ENCODE assay signal across 11 cellular contexts in genomic region chrX:13085533-13085932, GRCh38. TPM values are rescaled to one million over a fixed set of nuclear protein-coding genes. Genes with fewer than 3 reads are reported as not detected.
DNase-seq lines count a peak whose midpoint lies in the region; ATAC-seq and TF ChIP-seq lines count a peak whose summit lies in the region.
"Had no signal": no experiment of that assay in that cellular context is flagged by ENCODE, and none has a peak within 500 bp of the region (broad histone marks: within the 10 kb centered on the region; RNA-seq: fewer than 3 reads in every experiment).

No MANE protein-coding gene starts in this region.

- TF ChIP-seq CTCF in CD14-positive monocyte (IDR thresholded peaks at IDR 0.05): no peak

- no peak for DNase-seq in CD14-positive monocyte (ENCODE audit: low spot score)
- DNase-seq in activated CD4-positive, alpha-beta T cell treated with anti-CD3 and anti-CD28 coated beads, Interleukin-2, amount 10 ng/mL, durations not matched to agents 24 days and 14 days: peak; percentile 85
- DNase-seq in effector memory CD8-positive, alpha-beta T cell: peak in 2 of 3 experiments; percentile 20 to 22
- DNase-seq in NK-92 treated with Interleukin-12 subunit alpha and Interleukin-12 subunit beta, amount 100 ng/mL, for 24 hours (lab: John Stamatoyannopoulos, UW): no peak
- DNase-seq: BE2C had no signal

- peak; percentile 26 for ATAC-seq in GM21423 (IDR thresholded peaks at IDR 0.05; ENCODE audit: unreplicated experiment)
- peak; percentile 21 for ATAC-seq in effector memory CD8-positive, alpha-beta T cell (replicated peaks)
- no peak for ATAC-seq in HG02588 (IDR thresholded peaks at IDR 0.05; ENCODE audit: unreplicated experiment)
- ATAC-seq in HG03139 (IDR thresholded peaks at IDR 0.05; ENCODE audit: unreplicated experiment): no peak
- no peak for ATAC-seq in GM19035 (IDR thresholded peaks at IDR 0.05; ENCODE audit: unreplicated experiment)

- H3K4me3 Mint-ChIP-seq in CD14-positive monocyte: no peak overlapping the region
- peak overlapping the region; percentile 87 for H3K4me3 Mint-ChIP-seq in activated CD4-positive, alpha-beta T cell treated with anti-CD3 and anti-CD28 coated beads, Interleukin-2, amount 10 ng/mL, durations not matched to agents 24 days and 14 days
- H3K4me3 Mint-ChIP-seq in effector memory CD8-positive, alpha-beta T cell: peak overlapping the region; percentile 85 to 90

- H3K4me1 Mint-ChIP-seq in CD14-positive monocyte: peaks cover 88% of the 10 kb centered on the region
- peaks cover 70% of the 10 kb centered on the region for H3K4me1 Mint-ChIP-seq in activated CD4-positive, alpha-beta T cell treated with anti-CD3 and anti-CD28 coated beads, Interleukin-2, amount 10 ng/mL, durations not matched to agents 24 days and 14 days
- H3K4me1 Mint-ChIP-seq in effector memory CD8-positive, alpha-beta T cell (ENCODE audit: low read depth in 2 of 2): peaks cover 55 to 74% of the 10 kb centered on the region in 2 donors

- H3K36me3 Mint-ChIP-seq in CD14-positive monocyte: peaks cover 3 to 10% of the 10 kb centered on the region in 2 donors
- H3K36me3 Mint-ChIP-seq in activated CD4-positive, alpha-beta T cell treated with anti-CD3 and anti-CD28 coated beads, Interleukin-2, amount 10 ng/mL, durations not matched to agents 24 days and 14 days (ENCODE audit: low read depth): peaks cover 2% of the 10 kb centered on the region
- peaks cover 23% of the 10 kb centered on the region for H3K36me3 Mint-ChIP-seq in effector memory CD8-positive, alpha-beta T cell (ENCODE audit: insufficient read depth)

- peaks cover 0 to 16% (median 0%) of the 10 kb centered on the region in 3 donors for H3K27me3 Mint-ChIP-seq in CD14-positive monocyte (ENCODE audit: low read depth in 3 of 3)
- H3K27me3 Mint-ChIP-seq in activated CD4-positive, alpha-beta T cell treated with anti-CD3 and anti-CD28 coated beads, Interleukin-2, amount 10 ng/mL, durations not matched to agents 24 days and 14 days: no peaks in the 10 kb centered on the region
- H3K27me3 Mint-ChIP-seq in effector memory CD8-positive, alpha-beta T cell: no peaks in the 10 kb centered on the region

- peak overlapping the region; percentile 63 to 98 (median 96) for H3K27ac Mint-ChIP-seq in CD14-positive monocyte
- H3K27ac Mint-ChIP-seq in activated CD4-positive, alpha-beta T cell treated with anti-CD3 and anti-CD28 coated beads, Interleukin-2, amount 10 ng/mL, durations not matched to agents 24 days and 14 days: peak overlapping the region; percentile 100
- H3K27ac Mint-ChIP-seq in effector memory CD8-positive, alpha-beta T cell: peak overlapping the region; percentile 99

- peaks cover 0 to 10% (median 5%) of the 10 kb centered on the region in 7 donors for H3K9me3 Mint-ChIP-seq in CD14-positive monocyte
- no peaks in the 10 kb centered on the region for H3K9me3 Mint-ChIP-seq in activated CD4-positive, alpha-beta T cell treated with anti-CD3 and anti-CD28 coated beads, Interleukin-2, amount 10 ng/mL, durations not matched to agents 24 days and 14 days
- no peaks in the 10 kb centered on the region for H3K9me3 Mint-ChIP-seq in effector memory CD8-positive, alpha-beta T cell

- intact Hi-C loops in CD14-positive monocyte (cut with micrococcal nuclease): loop anchor here in 1 of 2 donors (10.0 kb wide), 1 partner anchor 81 kb away; no protein-coding TSS in a partner anchor
- intact Hi-C loops in activated CD4-positive, alpha-beta T cell treated with anti-CD3 and anti-CD28 coated beads, Interleukin-2, amount 10 ng/mL, durations not matched to agents 24 days and 14 days (cut with micrococcal nuclease): no loop called here

RNA-seq across cellular contexts. Expression of gene FAM9C, which starts 41.1 kb away (rescaled TPM):
- polyA plus RNA-seq in CD14-positive monocyte: not detected
- not detected in 2 replicates for total RNA-seq in activated CD4-positive, alpha-beta T cell treated with anti-CD3 and anti-CD28 coated beads, Interleukin-2, amount 10 ng/mL, durations not matched to agents 24 days and 14 days
- total RNA-seq: NCI-H460; T-helper 2 cell treated with Interferon-gamma antibody and Interleukin-4, amounts not matched to agents 100 ng/mL and 5 ng/mL, for 36 hours had no signal

Comparison
In these comparisons a context has a peak if more than half of its experiments do, and no peak if none do; other contexts are left out.
1. DNase-seq: peak in activated CD4-positive, alpha-beta T cell treated with anti-CD3 and anti-CD28 coated beads, Interleukin-2, amount 10 ng/mL, durations not matched to agents 24 days and 14 days (single experiment) and effector memory CD8-positive, alpha-beta T cell (2 of 3); none in CD14-positive monocyte (single experiment) and NK-92 treated with Interleukin-12 subunit alpha and Interleukin-12 subunit beta, amount 100 ng/mL, for 24 hours (single experiment).
2. H3K4me3 Mint-ChIP-seq: peak in activated CD4-positive, alpha-beta T cell treated with anti-CD3 and anti-CD28 coated beads, Interleukin-2, amount 10 ng/mL, durations not matched to agents 24 days and 14 days (single experiment) and effector memory CD8-positive, alpha-beta T cell (2 of 2); none in CD14-positive monocyte (0 of 2).
3. ATAC-seq: peak in GM21423 (single experiment) and effector memory CD8-positive, alpha-beta T cell (single experiment); none in HG02588 (single experiment), HG03139 (single experiment) and GM19035 (single experiment).
4. Peak in every context shown above with its lines, with median percentiles within 50 percentile points of each other: H3K27ac Mint-ChIP-seq.